8 cellular contexts compared by ENCODE assay signal in the genomic region with DNA sequence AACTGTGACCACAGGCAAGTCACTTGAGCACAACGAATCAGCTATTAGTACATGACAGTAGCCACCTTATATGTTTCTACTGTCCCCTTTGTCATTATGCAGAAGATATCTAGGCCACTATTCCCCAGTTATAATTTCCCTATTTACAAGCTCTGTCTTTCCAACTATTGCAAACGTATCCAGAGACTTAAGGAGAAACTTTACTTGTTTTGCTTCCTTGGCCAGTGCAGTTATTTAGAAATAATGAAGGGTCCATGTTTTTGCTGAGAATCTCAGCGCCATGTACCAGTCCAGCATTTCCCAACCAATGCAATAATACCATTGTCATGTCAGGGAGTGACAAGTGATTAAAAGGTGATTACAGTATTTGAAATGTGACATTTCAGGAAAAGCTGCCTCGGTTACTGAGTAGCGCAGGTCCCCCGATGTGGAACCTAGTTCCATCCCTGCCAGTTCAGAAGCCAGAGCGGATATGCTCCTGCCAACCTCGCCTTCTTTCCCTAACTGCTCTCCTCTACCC. TPM values are rescaled to one million over a fixed set of nuclear protein-coding genes. Genes with fewer than 3 reads are reported as not detected.
DNase-seq lines count a peak whose midpoint lies in the region; ATAC-seq and TF ChIP-seq lines count a peak whose summit lies in the region.

No MANE protein-coding gene starts in this region.

- H2AFZ ChIP-seq in Loucy (ENCODE audit: low read length), result peak overlapping the region; percentile 83

- H3K36me3 ChIP-seq in Loucy (ENCODE audit: insufficient read depth, low read length) (no peaks in the 10 kb centered on the region), lower lobe of right lung (no peaks in the 10 kb centered on the region), upper lobe of left lung (peaks cover 0 to 8% (median 0%) of the 10 kb centered on the region in 4 donors)

- no peaks in the 10 kb centered on the region for H4K20me1 ChIP-seq in Loucy (ENCODE audit: insufficient read depth, low read length, poor library complexity, severe bottlenecking)

- H3K79me2 ChIP-seq in Loucy (ENCODE audit: insufficient read depth, low read length), result peaks cover 8% of the 10 kb centered on the region; the same call in 1 of the 2 replicates

- ATAC-seq in GM18867 (IDR thresholded peaks at IDR 0.05; ENCODE audit: unreplicated experiment) (peak; percentile 21), lower lobe of right lung (no peak), upper lobe of left lung (ENCODE audit: low FRiP score in 2 of 2) (no peak), GM18520 (IDR thresholded peaks at IDR 0.05; ENCODE audit: unreplicated experiment) (no peak)
- ATAC-seq in activated CD4-positive, CD25-positive, alpha-beta regulatory T cell treated with anti-CD3 and anti-CD28 coated beads, Interleukin-2, amount 50 U/mL, for 24 hours, result no peak

- peak overlapping the region; percentile 76 for H3K4me2 ChIP-seq in Loucy (ENCODE audit: low read depth, low read length, poor library complexity, severe bottlenecking)

- intact Hi-C loops in lower lobe of right lung (cut with DNase I), result no loop called here

- 8 to 10% methylated on average over 8 of the region's 8 CpGs for WGBS in upper lobe of left lung, 2 donors

- TF ChIP-seq POLR2A in upper lobe of left lung (IDR thresholded peaks at IDR 0.05), result no peak

- H3K9me3 ChIP-seq in Loucy (ENCODE audit: insufficient read depth, low read depth, low read length), result no peaks in the 10 kb centered on the region
- H3K9me3 ChIP-seq in lower lobe of right lung, result no peaks in the 10 kb centered on the region
- no peaks in the 10 kb centered on the region for H3K9me3 ChIP-seq in upper lobe of left lung

- no peaks in the 10 kb centered on the region for H3K9me2 ChIP-seq in Loucy (replicated peaks; ENCODE audit: low read depth, low read length)

- DNase-seq in cardiac fibroblast (ENCODE audit: low read depth in 2 of 2) (peak in 1 of 2 donors; percentile 18), lower lobe of right lung (no peak), upper lobe of left lung (no peak), NCI-H1436 (lab: John Stamatoyannopoulos, UW) (no peak)

- H3K27ac ChIP-seq in lower lobe of right lung (peak overlapping the region; percentile 91), upper lobe of left lung (peak overlapping the region; percentile 87 to 95 (median 93))

- H3K4me3 ChIP-seq in Loucy (ENCODE audit: low read length, poor library complexity, severe bottlenecking) (peak overlapping the region; percentile 92), cardiac fibroblast (replicated peaks in 1 of 2; ENCODE audit: low read depth in 2 of 2, low read length in 2 of 2) (peak overlapping the region; percentile 76 to 78), lower lobe of right lung (peak overlapping the region; percentile 73), upper lobe of left lung (peak overlapping the region; percentile 53 to 73 (median 68))

- no peak for TF ChIP-seq EP300 in upper lobe of left lung (IDR thresholded peaks at IDR 0.05)

- no peaks in the 10 kb centered on the region for H3F3A ChIP-seq in Loucy (ENCODE audit: low read depth)

- peak overlapping the region; percentile 92 for H3K9ac ChIP-seq in Loucy (ENCODE audit: low read depth, low read length, poor library complexity, severe bottlenecking)

- H3K4me1 ChIP-seq in Loucy (ENCODE audit: insufficient read depth, low read length, poor library complexity, severe bottlenecking) (peaks cover 15% of the 10 kb centered on the region), lower lobe of right lung (peaks cover 16% of the 10 kb centered on the region), upper lobe of left lung (peaks cover 10 to 12% (median 11%) of the 10 kb centered on the region in 4 donors)

- H3K27me3 ChIP-seq in Loucy (ENCODE audit: insufficient read depth, low read length, poor library complexity, severe bottlenecking), result no peaks in the 10 kb centered on the region
- H3K27me3 ChIP-seq in lower lobe of right lung (ENCODE audit: low read depth), result no peaks in the 10 kb centered on the region
- H3K27me3 ChIP-seq in upper lobe of left lung, result no peaks in the 10 kb centered on the region

- TF ChIP-seq CTCF in Loucy (conservative IDR thresholded peaks at IDR 0.05; ENCODE audit: low read length) (no peak), cardiac fibroblast (IDR thresholded peaks at IDR 0.05; ENCODE audit: low read depth, low read length) (no peak), lower lobe of right lung (IDR thresholded peaks at IDR 0.05) (no peak), upper lobe of left lung (IDR thresholded peaks at IDR 0.05) (no peak)

RNA-seq across cellular contexts. Expression of a gene that starts 0.7 kb away (rescaled TPM):
- 5.7 TPM for total RNA-seq in lower lobe of right lung
- total RNA-seq in upper lobe of left lung, result 1 to 10 TPM; 1.4 to 6.0 (median 3.7) TPM

RNA-seq across cellular contexts. Expression of a gene that starts 37.1 kb away (rescaled TPM):
- total RNA-seq in lower lobe of right lung (14.1 TPM), upper lobe of left lung (10 to 100 TPM in 1 of 6 donors, 1 to 10 TPM in 5; 1.1 to 16.9 (median 7.6) TPM)
